Comparison of ENCODE assay signal across 8 cellular contexts in the genomic region with DNA sequence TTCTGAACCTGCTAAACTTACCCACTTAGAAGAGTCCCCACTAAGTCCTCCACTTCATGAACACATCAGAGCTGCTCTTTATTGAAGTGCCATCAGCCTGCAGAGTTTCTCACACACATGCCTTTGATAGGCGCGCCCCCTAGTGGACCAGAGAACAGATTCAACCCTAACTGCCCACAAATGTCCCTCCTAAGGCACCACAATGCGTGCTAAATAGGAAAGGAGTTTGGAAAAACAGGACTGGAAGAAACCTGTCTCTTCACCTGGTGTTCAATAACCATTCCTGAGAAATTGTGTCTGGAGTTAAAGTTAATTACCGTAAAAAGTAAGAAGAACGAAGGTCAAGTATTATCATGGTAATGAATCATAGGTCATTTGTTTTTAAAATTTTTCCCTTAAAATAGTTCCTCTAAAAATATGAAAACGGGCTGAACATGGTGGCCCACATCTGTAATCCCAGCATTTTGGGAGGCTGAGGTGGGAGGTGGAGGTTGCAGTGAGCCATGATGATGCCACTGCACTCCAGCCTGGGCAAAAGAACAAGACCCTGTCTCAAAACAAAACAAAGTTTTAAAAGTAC.
DNase-seq lines count a peak whose midpoint lies in the region; ATAC-seq and TF ChIP-seq lines count a peak whose summit lies in the region.

No MANE protein-coding gene starts in this region.

- peak; percentile 84 for ATAC-seq in activated CD4-positive, alpha-beta T cell treated with anti-CD3 and anti-CD28 coated beads for 36 hours
- ATAC-seq in left lobe of liver (peak; percentile 90), HG02678 (IDR thresholded peaks at IDR 0.05; ENCODE audit: unreplicated experiment) (no peak)

- no peaks in the 10 kb centered on the region for H3K9me3 Mint-ChIP-seq in activated CD4-positive, alpha-beta T cell treated with anti-CD3 and anti-CD28 coated beads for 36 hours (ENCODE audit: low read depth)

- no peaks in the 10 kb centered on the region for H3K4me1 ChIP-seq in HEK293 (ENCODE audit: control insufficient read depth, insufficient read depth, low read length)

- intact Hi-C loops in activated CD4-positive, alpha-beta T cell treated with anti-CD3 and anti-CD28 coated beads for 36 hours (cut with DNase I, micrococcal nuclease), result loop anchor here (1.0 to 5.0 kb wide), 2 partner anchors 212 to 712 kb away; no protein-coding TSS in a partner anchor

- H3K9me3 ChIP-seq in HEK293 (ENCODE audit: control insufficient read depth, insufficient read depth, low read depth, low read length), result no peaks in the 10 kb centered on the region

- peak; percentile 69 for DNase-seq in COR-L47 (lab: John Stamatoyannopoulos, UW)
- DNase-seq in NCI-H2196 treated with DMSO at 0.1 percent for 48 hours (lab: John Stamatoyannopoulos, UW; ENCODE audit: unreplicated experiment), result peak; percentile 20
- peak; percentile 87 for DNase-seq in activated CD4-positive, alpha-beta T cell treated with anti-CD3 and anti-CD28 coated beads for 36 hours
- DNase-seq in cerebellum (ENCODE audit: low spot score), result peak; percentile 78
- peak; percentile 80 for DNase-seq in left lobe of liver (ENCODE audit: low spot score)
- peak; percentile 54 to 72 for DNase-seq in stimulated activated CD4-positive, alpha-beta T cell treated with anti-CD3 and anti-CD28 coated beads, Interleukin-4, amount 100 ng/mL, for 4 hours

- H3K4me3 ChIP-seq in HEK293 (ENCODE audit: low read depth, low read length), result no peak overlapping the region

- CTCF ChIA-PET in HEK293 (lab: Yijun Ruan, JAX), result interaction anchor here (0.6 to 7.9 kb wide), 38 partner anchors 9 to 967 kb away, joined by 3 to 98 read pairs (median 4); no protein-coding TSS in a partner anchor
- CTCF ChIA-PET in activated CD4-positive, alpha-beta T cell treated with anti-CD3 and anti-CD28 coated beads for 36 hours (lab: Charles Lee), result interaction anchor here (0.6 to 4.8 kb wide), 27 partner anchors 10 to 880 kb away, joined by 3 to 36 read pairs (median 4); no protein-coding TSS in a partner anchor

- H3K36me3 ChIP-seq in HEK293 (ENCODE audit: control insufficient read depth in 2 of 2, insufficient read depth in 1 of 2, low read length in 2 of 2), result no peaks in the 10 kb centered on the region

- no peak overlapping the region for H3K4me3 Mint-ChIP-seq in activated CD4-positive, alpha-beta T cell treated with anti-CD3 and anti-CD28 coated beads for 36 hours

- no peaks in the 10 kb centered on the region for H3K4me1 Mint-ChIP-seq in activated CD4-positive, alpha-beta T cell treated with anti-CD3 and anti-CD28 coated beads for 36 hours

- H3K27ac Mint-ChIP-seq in activated CD4-positive, alpha-beta T cell treated with anti-CD3 and anti-CD28 coated beads for 36 hours, result no peak overlapping the region

- 0 out of 2 replicates have a peak, but pooled peaks have one; percentile 33 for TF ChIP-seq CTCF in HEK293 (tag by site-specific recombination; IDR thresholded peaks at IDR 0.05)

- H3K27ac ChIP-seq in HEK293 (ENCODE audit: extremely low read depth, low read depth, low read length), result no peak overlapping the region

- peaks cover 24% of the 10 kb centered on the region for H3K36me3 Mint-ChIP-seq in activated CD4-positive, alpha-beta T cell treated with anti-CD3 and anti-CD28 coated beads for 36 hours (ENCODE audit: low read depth)

- POLR2A ChIA-PET in HEK293 (lab: Yijun Ruan, JAX), result interaction anchor here (0.9 kb wide), 1 partner anchor 24 kb away, joined by 3 read pairs; no protein-coding TSS in a partner anchor
- POLR2A ChIA-PET in activated CD4-positive, alpha-beta T cell treated with anti-CD3 and anti-CD28 coated beads for 36 hours (lab: Charles Lee), result no interaction called here

- H3K27me3 Mint-ChIP-seq in activated CD4-positive, alpha-beta T cell treated with anti-CD3 and anti-CD28 coated beads for 36 hours, result no peaks in the 10 kb centered on the region

TF ChIP-seq in HEK293, 187 proteins besides CTCF, POLR2A, EP300 and RAD21:
- TF ChIP-seq, protein P1, sequence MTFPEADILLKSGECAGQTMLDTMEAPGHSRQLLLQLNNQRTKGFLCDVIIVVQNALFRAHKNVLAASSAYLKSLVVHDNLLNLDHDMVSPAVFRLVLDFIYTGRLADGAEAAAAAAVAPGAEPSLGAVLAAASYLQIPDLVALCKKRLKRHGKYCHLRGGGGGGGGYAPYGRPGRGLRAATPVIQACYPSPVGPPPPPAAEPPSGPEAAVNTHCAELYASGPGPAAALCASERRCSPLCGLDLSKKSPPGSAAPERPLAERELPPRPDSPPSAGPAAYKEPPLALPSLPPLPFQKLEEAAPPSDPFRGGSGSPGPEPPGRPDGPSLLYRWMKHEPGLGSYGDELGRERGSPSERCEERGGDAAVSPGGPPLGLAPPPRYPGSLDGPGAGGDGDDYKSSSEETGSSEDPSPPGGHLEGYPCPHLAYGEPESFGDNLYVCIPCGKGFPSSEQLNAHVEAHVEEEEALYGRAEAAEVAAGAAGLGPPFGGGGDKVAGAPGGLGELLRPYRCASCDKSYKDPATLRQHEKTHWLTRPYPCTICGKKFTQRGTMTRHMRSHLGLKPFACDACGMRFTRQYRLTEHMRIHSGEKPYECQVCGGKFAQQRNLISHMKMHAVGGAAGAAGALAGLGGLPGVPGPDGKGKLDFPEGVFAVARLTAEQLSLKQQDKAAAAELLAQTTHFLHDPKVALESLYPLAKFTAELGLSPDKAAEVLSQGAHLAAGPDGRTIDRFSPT (tag by site-specific recombination; IDR thresholded peaks at IDR 0.05), result no peak
- TF ChIP-seq, protein P2, sequence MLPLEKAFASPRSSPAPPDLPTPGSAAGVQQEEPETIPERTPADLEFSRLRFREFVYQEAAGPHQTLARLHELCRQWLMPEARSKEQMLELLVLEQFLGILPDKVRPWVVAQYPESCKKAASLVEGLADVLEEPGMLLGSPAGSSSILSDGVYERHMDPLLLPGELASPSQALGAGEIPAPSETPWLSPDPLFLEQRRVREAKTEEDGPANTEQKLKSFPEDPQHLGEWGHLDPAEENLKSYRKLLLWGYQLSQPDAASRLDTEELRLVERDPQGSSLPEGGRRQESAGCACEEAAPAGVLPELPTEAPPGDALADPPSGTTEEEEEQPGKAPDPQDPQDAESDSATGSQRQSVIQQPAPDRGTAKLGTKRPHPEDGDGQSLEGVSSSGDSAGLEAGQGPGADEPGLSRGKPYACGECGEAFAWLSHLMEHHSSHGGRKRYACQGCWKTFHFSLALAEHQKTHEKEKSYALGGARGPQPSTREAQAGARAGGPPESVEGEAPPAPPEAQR (tag by site-specific recombination; IDR thresholded peaks at IDR 0.05), result no peak
- TF ChIP-seq ZNF19 (tag by site-specific recombination; IDR thresholded peaks at IDR 0.05; ENCODE audit: low read depth), result no peak
- no peak for TF ChIP-seq ZNF37A (tag by site-specific recombination; IDR thresholded peaks at IDR 0.05)
- peak; percentile 84 for TF ChIP-seq ZNF654 (tag by site-specific recombination; IDR thresholded peaks at IDR 0.05; ENCODE audit: low read depth)
- no peak for TF ChIP-seq ZFP69B (tag by site-specific recombination; IDR thresholded peaks at IDR 0.05)
- TF ChIP-seq, protein P3, sequence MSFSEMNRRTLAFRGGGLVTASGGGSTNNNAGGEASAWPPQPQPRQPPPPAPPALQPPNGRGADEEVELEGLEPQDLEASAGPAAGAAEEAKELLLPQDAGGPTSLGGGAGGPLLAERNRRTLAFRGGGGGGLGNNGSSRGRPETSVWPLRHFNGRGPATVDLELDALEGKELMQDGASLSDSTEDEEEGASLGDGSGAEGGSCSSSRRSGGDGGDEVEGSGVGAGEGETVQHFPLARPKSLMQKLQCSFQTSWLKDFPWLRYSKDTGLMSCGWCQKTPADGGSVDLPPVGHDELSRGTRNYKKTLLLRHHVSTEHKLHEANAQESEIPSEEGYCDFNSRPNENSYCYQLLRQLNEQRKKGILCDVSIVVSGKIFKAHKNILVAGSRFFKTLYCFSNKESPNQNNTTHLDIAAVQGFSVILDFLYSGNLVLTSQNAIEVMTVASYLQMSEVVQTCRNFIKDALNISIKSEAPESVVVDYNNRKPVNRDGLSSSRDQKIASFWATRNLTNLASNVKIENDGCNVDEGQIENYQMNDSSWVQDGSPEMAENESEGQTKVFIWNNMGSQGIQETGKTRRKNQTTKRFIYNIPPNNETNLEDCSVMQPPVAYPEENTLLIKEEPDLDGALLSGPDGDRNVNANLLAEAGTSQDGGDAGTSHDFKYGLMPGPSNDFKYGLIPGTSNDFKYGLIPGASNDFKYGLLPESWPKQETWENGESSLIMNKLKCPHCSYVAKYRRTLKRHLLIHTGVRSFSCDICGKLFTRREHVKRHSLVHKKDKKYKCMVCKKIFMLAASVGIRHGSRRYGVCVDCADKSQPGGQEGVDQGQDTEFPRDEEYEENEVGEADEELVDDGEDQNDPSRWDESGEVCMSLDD (tag by site-specific recombination; IDR thresholded peaks at IDR 0.05), result no peak

Comparison
In these comparisons a context has a peak if more than half of its experiments do, and no peak if none do; other contexts are left out.
1. DNase-seq: peak in every context shown above with its lines; median percentile 87 in activated CD4-positive, alpha-beta T cell treated with anti-CD3 and anti-CD28 coated beads for 36 hours; 80 in left lobe of liver; 78 in cerebellum; 69 in COR-L47; 63 in stimulated activated CD4-positive, alpha-beta T cell treated with anti-CD3 and anti-CD28 coated beads, Interleukin-4, amount 100 ng/mL, for 4 hours; 20 in NCI-H2196 treated with DMSO at 0.1 percent for 48 hours.